ENCODE assay signal across 14 cellular contexts in genomic region chr20:49698477-49698876, GRCh38. TPM values are rescaled to one million over a fixed set of nuclear protein-coding genes. Genes with fewer than 3 reads are reported as not detected.
A peak's percentile ranks its signal among the peaks of the same experiment; 100 is the strongest.
DNase-seq lines count a peak whose midpoint lies in the region; FAIRE-seq and TF ChIP-seq lines count a peak whose summit lies in the region.
"Had no signal": no experiment of that assay in that cellular context is flagged by ENCODE, and none has a peak within 500 bp of the region (broad histone marks: within the 10 kb centered on the region; RNA-seq: fewer than 3 reads in every experiment).

No MANE protein-coding gene starts in this region.

- no peaks in the 10 kb centered on the region for H3K9me3 Mint-ChIP-seq in activated naive CD8-positive, alpha-beta T cell treated with anti-CD3 and anti-CD28 coated beads for 36 hours
- H3K9me3 Mint-ChIP-seq: naive thymus-derived CD8-positive, alpha-beta T cell had no signal

- peaks cover 6% of the 10 kb centered on the region for H3K9me1 ChIP-seq in keratinocyte (ENCODE audit: control insufficient read depth, extremely low read depth, insufficient read depth, low read length)

- H3K9me2 ChIP-seq in GM23248 (ENCODE audit: insufficient read depth), result no peaks in the 10 kb centered on the region

- H3K4me1 Mint-ChIP-seq in activated naive CD8-positive, alpha-beta T cell treated with anti-CD3 and anti-CD28 coated beads for 36 hours, result peaks cover 61% of the 10 kb centered on the region

- H3K36me3 Mint-ChIP-seq in activated naive CD8-positive, alpha-beta T cell treated with anti-CD3 and anti-CD28 coated beads for 36 hours, result peaks cover 15% of the 10 kb centered on the region

- H3K36me3 ChIP-seq in BE2C, result no peaks in the 10 kb centered on the region; the same call in 1 of the 2 replicates
- H3K36me3 ChIP-seq in GM23248 (ENCODE audit: low read depth), result no peaks in the 10 kb centered on the region
- no peaks in the 10 kb centered on the region for H3K36me3 ChIP-seq in keratinocyte (ENCODE audit: control insufficient read depth in 2 of 2, extremely low read depth in 1 of 2, insufficient read depth in 2 of 2, low read length in 2 of 2)
- H3K36me3 ChIP-seq: brain microvascular endothelial cell, sigmoid colon had no signal

- peaks cover 96% of the 10 kb centered on the region for H3K79me2 ChIP-seq in GM23248 (ENCODE audit: insufficient read depth)
- peaks cover 96% of the 10 kb centered on the region for H3K79me2 ChIP-seq in keratinocyte (ENCODE audit: control insufficient read depth, insufficient read depth, low read length)

- H3K4me3 ChIP-seq in BE2C (ENCODE audit: low read depth, low read length) (peak overlapping the region; percentile 21; the same call in 1 of the 2 replicates), GM23248 (no peak overlapping the region), keratinocyte (ENCODE audit: control insufficient read depth in 2 of 3, extremely low read depth in 1 of 3, insufficient read depth in 2 of 3, low read depth in 1 of 3, low read length in 3 of 3) (no peak overlapping the region), dorsolateral prefrontal cortex (no peak overlapping the region)
- H3K4me3 ChIP-seq: sigmoid colon had no signal

- peak overlapping the region; percentile 35; the same call in 1 of the 2 replicates for H3K27ac ChIP-seq in GM23248
- peak overlapping the region; percentile 71 for H3K27ac ChIP-seq in keratinocyte (ENCODE audit: control insufficient read depth, insufficient read depth, low read length)
- H3K27ac ChIP-seq in dorsolateral prefrontal cortex, result no peak overlapping the region
- H3K27ac ChIP-seq: brain microvascular endothelial cell had no signal

- H3K27me3 Mint-ChIP-seq in activated naive CD8-positive, alpha-beta T cell treated with anti-CD3 and anti-CD28 coated beads for 36 hours, result no peaks in the 10 kb centered on the region
- H3K27me3 Mint-ChIP-seq: naive thymus-derived CD8-positive, alpha-beta T cell had no signal

- H3K27me3 ChIP-seq in BE2C (no peaks in the 10 kb centered on the region), GM23248 (replicated peaks; ENCODE audit: insufficient read depth) (no peaks in the 10 kb centered on the region), keratinocyte (ENCODE audit: control insufficient read depth, extremely low read depth, insufficient read depth, low read length) (no peaks in the 10 kb centered on the region), dorsolateral prefrontal cortex (no peaks in the 10 kb centered on the region)
- H3K27me3 ChIP-seq: brain microvascular endothelial cell, sigmoid colon had no signal

- WGBS in GM23248 (ENCODE audit: low coverage in 1 of 2, low lambda C conversion rate in 2 of 2, missing lambda C conversion rate in 2 of 2), 2 experiments, result 87 to 93% methylated on average over 5 of the region's 5 CpGs

- H4K20me1 ChIP-seq in GM23248 (ENCODE audit: insufficient read depth), result peaks cover 14% of the 10 kb centered on the region
- H4K20me1 ChIP-seq in keratinocyte (ENCODE audit: control insufficient read depth, extremely low read depth, insufficient read depth, low read length), result peaks cover 4% of the 10 kb centered on the region

- dilution Hi-C loops in keratinocyte (cut with MboI; ENCODE audit: extremely low pct_ligation_motif_present, low sequenced_read_pairs), result no loop called here

- TF ChIP-seq CTCF in BE2C (IDR thresholded peaks at IDR 0.05; ENCODE audit: low read depth, low read length) (no peak), keratinocyte (optimal IDR thresholded peaks at IDR 0.05 in 1 of 3, IDR thresholded peaks at IDR 0.05 in 1 of 3, conservative IDR thresholded peaks at IDR 0.05 in 1 of 3; ENCODE audit: extremely low read depth in 1 of 3, insufficient read depth in 2 of 3, low read length in 3 of 3) (no peak), dorsolateral prefrontal cortex (IDR thresholded peaks at IDR 0.05 in 54 of 56, conservative IDR thresholded peaks at IDR 0.05 in 2 of 56; ENCODE audit: low read depth in 1 of 56, partially characterized antibody in 56 of 56) (no peak)

- H3F3A ChIP-seq in GM23248 (ENCODE audit: insufficient read depth), result peaks cover 46% of the 10 kb centered on the region

- DNase-seq in BE2C (peak; percentile 34), GM23248 (no peak), keratinocyte (ENCODE audit: low read depth, low spot score) (no peak), NCI-H2227 (lab: John Stamatoyannopoulos, UW; ENCODE audit: unreplicated experiment) (no peak), AG20443 (ENCODE audit: low spot score) (no peak), NCI-H1092 treated with DMSO at 0.1 percent for 48 hours (lab: John Stamatoyannopoulos, UW) (no peak), dorsolateral prefrontal cortex (no peak)
- DNase-seq in activated naive CD8-positive, alpha-beta T cell treated with anti-CD3 and anti-CD28 coated beads for 36 hours, result no peak
- DNase-seq: brain microvascular endothelial cell; naive thymus-derived CD8-positive, alpha-beta T cell; sigmoid colon; stimulated activated naive CD4-positive, alpha-beta T cell treated with Interleukin-2 at 50 U/mL for 16 hours had no signal

- H3K9me3 ChIP-seq in BE2C, result no peaks in the 10 kb centered on the region
- no peaks in the 10 kb centered on the region for H3K9me3 ChIP-seq in GM23248 (ENCODE audit: low read depth)
- H3K9me3 ChIP-seq in keratinocyte (ENCODE audit: control insufficient read depth, low read depth, low read length), result no peaks in the 10 kb centered on the region
- H3K9me3 ChIP-seq: sigmoid colon had no signal

- peak overlapping the region; percentile 51 for H3K27ac Mint-ChIP-seq in activated naive CD8-positive, alpha-beta T cell treated with anti-CD3 and anti-CD28 coated beads for 36 hours

- intact Hi-C loops in dorsolateral prefrontal cortex (cut with DNase I), result no loop called here

- no peak overlapping the region for H2AFZ ChIP-seq in GM23248
- no peak overlapping the region for H2AFZ ChIP-seq in keratinocyte (ENCODE audit: control insufficient read depth, low read length)

- H3K4me1 ChIP-seq in BE2C (peaks cover 46% of the 10 kb centered on the region), GM23248 (ENCODE audit: insufficient read depth) (peaks cover 71% of the 10 kb centered on the region), keratinocyte (ENCODE audit: control insufficient read depth, extremely low read depth, insufficient read depth, low read length) (peaks cover 60% of the 10 kb centered on the region)

- H3K4me2 ChIP-seq in GM23248 (ENCODE audit: unreplicated experiment), result peak overlapping the region; percentile 68
- no peak overlapping the region for H3K4me2 ChIP-seq in keratinocyte (ENCODE audit: control insufficient read depth, extremely low read depth, insufficient read depth, low read depth, low read length)

- FAIRE-seq in keratinocyte (lab: Jason Lieb, UNC), result no peak
- FAIRE-seq: endometrium, urothelium cell line had no signal

- H3K4me3 Mint-ChIP-seq in activated naive CD8-positive, alpha-beta T cell treated with anti-CD3 and anti-CD28 coated beads for 36 hours, result no peak overlapping the region

- H3K9ac ChIP-seq in GM23248 (no peak overlapping the region), keratinocyte (ENCODE audit: control insufficient read depth, extremely low read depth, insufficient read depth, low read length) (no peak overlapping the region)

- in situ Hi-C loops in GM23248 (cut with MboI), result no loop called here

RNA-seq across cellular contexts. Expression of gene B4GALT5, which starts 15.2 kb away (rescaled TPM):
- 36.9 TPM for polyA plus RNA-seq in BE2C (2012; ENCODE audit: insufficient read depth, insufficient read length, low read depth)
- 15.9 and 16.9 TPM in 2 replicates for total RNA-seq in GM23248 (2014; rRNA removed; shearing (Covaris generic))
- polyA plus RNA-seq in GM23248 (2016; fragmentation: Nextera tagmentation; extraction: Ambion mirVana) (4.2 and 4.5 TPM in 2 replicates), keratinocyte (20.1 to 27.8 TPM (median 23.5 TPM) in 3 replicates)
- 10 to 100 TPM; 22.4 to 23.3 TPM for total RNA-seq in activated naive CD8-positive, alpha-beta T cell treated with anti-CD3 and anti-CD28 coated beads for 36 hours
- polyA plus RNA-seq in keratinocyte (2011; ENCODE audit: low read depth), result 3.7 TPM
- 19.5 and 27.6 TPM in 2 replicates for polyA plus RNA-seq in keratinocyte (2011; cell fraction: cytosol; rRNA removed)
- polyA plus RNA-seq in keratinocyte (2011; cell fraction: nucleus; rRNA removed), result 24.8 and 27.3 TPM in 2 replicates
- polyA plus RNA-seq in keratinocyte (2012; ENCODE audit: low replicate concordance), result 9.1 and 16.7 TPM in 2 replicates
- 21.8 to 23.9 TPM (median 23.2 TPM) in 3 replicates for polyA minus RNA-seq in keratinocyte
- 21.5 TPM for polyA minus RNA-seq in keratinocyte (2011; cell fraction: cytosol; rRNA and poly(A)+ RNA removed)
- 15.6 and 26.1 TPM in 2 replicates for polyA minus RNA-seq in keratinocyte (2011; cell fraction: nucleus; rRNA and poly(A)+ RNA removed)
- total RNA-seq in dorsolateral prefrontal cortex, result 10 to 100 TPM; 24.2 to 52.0 (median 37.1) TPM

Comparison
In these comparisons a context has a peak if more than half of its experiments do, and no peak if none do; other contexts are left out.
1. H3K27ac ChIP-seq: peak in GM23248 (single experiment) and keratinocyte (single experiment); none in dorsolateral prefrontal cortex (0 of 59).